In the genomic region with DNA sequence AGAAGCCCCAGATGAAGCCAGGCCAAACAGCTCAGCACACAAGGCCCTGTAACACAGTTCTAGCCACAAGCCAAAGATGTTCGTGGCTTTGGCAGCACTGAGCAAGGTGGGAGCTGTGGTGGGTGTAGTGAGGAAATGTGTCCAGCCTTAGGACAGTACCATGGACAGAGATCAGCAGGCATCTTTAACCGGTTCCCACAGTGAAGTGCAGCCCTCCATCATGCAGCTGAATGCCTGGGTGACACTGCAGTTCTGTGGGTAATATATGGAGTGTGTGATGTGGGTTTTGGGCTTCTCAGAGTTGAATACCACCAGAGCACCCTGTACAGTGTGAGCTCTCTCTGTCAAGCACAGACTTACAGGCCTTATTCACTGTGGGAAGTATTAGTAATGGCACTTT, we compare ENCODE assay signal across 1 cellular context.
TF ChIP-seq lines count a peak whose summit lies in the region.

No MANE protein-coding gene starts in this region.

TF ChIP-seq in HepG2, 621 proteins besides CTCF, POLR2A, EP300 and RAD21 (continued from another document):
- TF ChIP-seq, protein P1, sequence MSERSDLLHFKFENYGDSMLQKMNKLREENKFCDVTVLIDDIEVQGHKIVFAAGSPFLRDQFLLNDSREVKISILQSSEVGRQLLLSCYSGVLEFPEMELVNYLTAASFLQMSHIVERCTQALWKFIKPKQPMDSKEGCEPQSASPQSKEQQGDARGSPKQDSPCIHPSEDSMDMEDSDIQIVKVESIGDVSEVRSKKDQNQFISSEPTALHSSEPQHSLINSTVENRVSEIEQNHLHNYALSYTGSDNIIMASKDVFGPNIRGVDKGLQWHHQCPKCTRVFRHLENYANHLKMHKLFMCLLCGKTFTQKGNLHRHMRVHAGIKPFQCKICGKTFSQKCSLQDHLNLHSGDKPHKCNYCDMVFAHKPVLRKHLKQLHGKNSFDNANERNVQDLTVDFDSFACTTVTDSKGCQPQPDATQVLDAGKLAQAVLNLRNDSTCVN (CRISPR knock-in tag; IDR thresholded peaks at IDR 0.05; ENCODE audit: borderline replicate concordance): no peak
- peak; percentile 90 for TF ChIP-seq MIER2 (CRISPR knock-in tag; IDR thresholded peaks at IDR 0.05)
